In genomic region chr16:56048425-56049100, GRCh38 we compare ENCODE assay signal across 11 cellular contexts.
DNase-seq lines count a peak whose midpoint lies in the region; ATAC-seq and TF ChIP-seq lines count a peak whose summit lies in the region.
"Had no signal": no experiment of that assay in that cellular context is flagged by ENCODE, and none has a peak within 500 bp of the region (broad histone marks: within the 10 kb centered on the region; RNA-seq: fewer than 3 reads in every experiment).

No MANE protein-coding gene starts in this region.

- H3K27me3 Mint-ChIP-seq in immature natural killer cell (ENCODE audit: low read depth in 3 of 3) (peaks cover 3 to 6% (median 4%) of the 10 kb centered on the region in 3 donors), chondrocyte (ENCODE audit: low read depth) (peaks cover 11% of the 10 kb centered on the region)
- peaks cover 25% of the 10 kb centered on the region for H3K27me3 Mint-ChIP-seq in activated CD4-positive, alpha-beta T cell treated with anti-CD3 and anti-CD28 coated beads, Interleukin-2, amount 10 ng/mL, durations not matched to agents 7 days and 5 days

- H3K4me3 Mint-ChIP-seq in immature natural killer cell = peak overlapping the region in 3 of 5 donors; percentile 45 to 72 (median 53)
- no peak overlapping the region for H3K4me3 Mint-ChIP-seq in chondrocyte (ENCODE audit: unreplicated experiment)
- no peak overlapping the region for H3K4me3 Mint-ChIP-seq in activated CD4-positive, alpha-beta T cell treated with anti-CD3 and anti-CD28 coated beads, Interleukin-2, amount 10 ng/mL, durations not matched to agents 7 days and 5 days

- H3K4me1 Mint-ChIP-seq in immature natural killer cell (peaks cover 6 to 14% of the 10 kb centered on the region in 2 donors), chondrocyte (ENCODE audit: low read depth) (no peaks in the 10 kb centered on the region)
- H3K4me1 Mint-ChIP-seq in activated CD4-positive, alpha-beta T cell treated with anti-CD3 and anti-CD28 coated beads, Interleukin-2, amount 10 ng/mL, durations not matched to agents 7 days and 5 days = peaks cover 6% of the 10 kb centered on the region

- no peak for DNase-seq in immature natural killer cell
- no peak for DNase-seq in dermis blood vessel endothelial cell
- no peak for DNase-seq in foreskin melanocyte
- no peak for DNase-seq in chondrocyte (ENCODE audit: low spot score)
- DNase-seq in activated CD4-positive, alpha-beta T cell treated with anti-CD3 and anti-CD28 coated beads, Interleukin-2, amount 10 ng/mL, durations not matched to agents 7 days and 5 days = no peak
- DNase-seq: PC-9, retina, stomach had no signal

- POLR2A ChIA-PET in activated CD4-positive, alpha-beta T cell treated with anti-CD3 and anti-CD28 coated beads, Interleukin-2, amount 10 ng/mL, durations not matched to agents 7 days and 5 days (lab: Charles Lee) = no interaction called here

- ATAC-seq in GM18867 (IDR thresholded peaks at IDR 0.05; ENCODE audit: unreplicated experiment) (peak; percentile 95), GM21786 (IDR thresholded peaks at IDR 0.05; ENCODE audit: unreplicated experiment) (peak; percentile 93), HG03521 (IDR thresholded peaks at IDR 0.05; ENCODE audit: unreplicated experiment) (peak; percentile 82)

- CTCF ChIA-PET in activated CD4-positive, alpha-beta T cell treated with anti-CD3 and anti-CD28 coated beads, Interleukin-2, amount 10 ng/mL, durations not matched to agents 7 days and 5 days (lab: Charles Lee) = no interaction called here

- TF ChIP-seq CTCF in chondrocyte (IDR thresholded peaks at IDR 0.05) = no peak

- H3K27ac Mint-ChIP-seq in immature natural killer cell (peak overlapping the region in 4 of 6 donors; percentile 17 to 76 (median 48)), chondrocyte (ENCODE audit: unreplicated experiment) (no peak overlapping the region)
- H3K27ac Mint-ChIP-seq in activated CD4-positive, alpha-beta T cell treated with anti-CD3 and anti-CD28 coated beads, Interleukin-2, amount 10 ng/mL, durations not matched to agents 7 days and 5 days = no peak overlapping the region

- no peaks in the 10 kb centered on the region for H3K9me3 Mint-ChIP-seq in immature natural killer cell
- H3K9me3 Mint-ChIP-seq in chondrocyte (ENCODE audit: low read depth) = peaks cover 4% of the 10 kb centered on the region
- H3K9me3 Mint-ChIP-seq in activated CD4-positive, alpha-beta T cell treated with anti-CD3 and anti-CD28 coated beads, Interleukin-2, amount 10 ng/mL, durations not matched to agents 7 days and 5 days = no peaks in the 10 kb centered on the region

- H3K36me3 Mint-ChIP-seq in immature natural killer cell (no peaks in the 10 kb centered on the region), chondrocyte (ENCODE audit: low read depth) (no peaks in the 10 kb centered on the region)
- no peaks in the 10 kb centered on the region for H3K36me3 Mint-ChIP-seq in activated CD4-positive, alpha-beta T cell treated with anti-CD3 and anti-CD28 coated beads, Interleukin-2, amount 10 ng/mL, durations not matched to agents 7 days and 5 days (ENCODE audit: low read depth)

Comparison
In these comparisons a context has a peak if more than half of its experiments do, and no peak if none do; other contexts are left out.
1. H3K27ac Mint-ChIP-seq: peak in immature natural killer cell (4 of 6); none in chondrocyte (single experiment) and activated CD4-positive, alpha-beta T cell treated with anti-CD3 and anti-CD28 coated beads, Interleukin-2, amount 10 ng/mL, durations not matched to agents 7 days and 5 days (single experiment).
2. H3K4me3 Mint-ChIP-seq: peak in immature natural killer cell (3 of 5); none in chondrocyte (single experiment) and activated CD4-positive, alpha-beta T cell treated with anti-CD3 and anti-CD28 coated beads, Interleukin-2, amount 10 ng/mL, durations not matched to agents 7 days and 5 days (single experiment).
3. Peak in every context shown above with its lines, with median percentiles within 50 percentile points of each other: ATAC-seq.